ENCODE assay signal across 20 cellular contexts in the genomic region with DNA sequence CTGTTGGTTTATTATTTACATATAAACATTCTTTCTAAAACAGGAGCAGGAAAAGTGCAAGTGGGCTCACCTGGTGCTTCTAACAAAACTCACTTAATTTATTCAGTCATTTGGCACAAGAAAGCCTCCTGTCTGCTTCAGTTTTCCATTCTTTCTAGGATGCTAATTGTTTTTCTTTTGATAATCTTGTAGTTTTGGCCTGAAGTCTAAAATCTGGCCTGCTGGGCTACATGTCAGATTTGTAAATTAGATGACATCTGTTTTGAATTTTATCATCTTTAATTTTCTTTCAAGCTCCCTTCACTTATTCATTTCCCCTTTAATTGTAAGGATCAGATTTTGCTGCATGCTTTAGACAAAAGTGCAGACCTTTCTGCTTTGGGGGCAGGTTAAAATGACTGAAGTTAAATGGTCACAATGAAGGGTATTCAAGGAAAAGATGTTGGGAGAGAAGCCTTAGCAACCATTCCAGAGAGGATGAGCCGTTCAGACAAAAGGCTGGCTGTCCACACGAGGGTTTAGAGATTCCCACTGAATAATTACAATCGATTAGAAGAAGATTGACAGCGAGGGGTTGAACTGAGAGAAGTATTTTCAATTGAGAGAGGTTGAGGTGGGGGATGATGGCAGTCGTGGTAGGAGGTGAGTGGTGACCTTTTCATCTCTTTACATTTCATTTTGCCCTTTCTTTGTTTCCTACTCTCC.
"Had no signal": no experiment of that assay in that cellular context is flagged by ENCODE, and none has a peak within 500 bp of the region (broad histone marks: within the 10 kb centered on the region; RNA-seq: fewer than 3 reads in every experiment).

No MANE protein-coding gene starts in this region.

- H3K36me3 ChIP-seq: gastroesophageal sphincter, sigmoid colon, transverse colon, uterus had no signal

- DNase-seq: activated CD4-positive, alpha-beta memory T cell treated with anti-CD3 and anti-CD28 coated beads for 36 hours; activated CD4-positive, alpha-beta T cell treated with anti-CD3 and anti-CD28 coated beads for 48 hours; activated CD4-positive, CD25-positive, alpha-beta regulatory T cell; activated effector memory CD4-positive, alpha-beta T cell treated with Interleukin-2 at 50 U/mL for 16 hours; activated naive CD4-positive, alpha-beta T cell treated with anti-CD3 and anti-CD28 coated beads, Interleukin-2, amount 10 ng/mL, durations not matched to agents 7 days and 5 days; activated T-cell treated with anti-CD3 and anti-CD28 coated beads, Interleukin-2, amount 50 U/mL, for 72 hours; body of pancreas; effector CD8-positive, alpha-beta T cell; head of caudate nucleus; hypothalamus; nephron progenitor cell; posterior cingulate gyrus; sigmoid colon; stimulated activated CD4-positive, alpha-beta T cell treated with anti-CD3 and anti-CD28 coated beads, Interleukin-15, amount 100 ng/mL, for 24 hours; T-helper 17 cell; transverse colon; uterus had no signal

- H3K4me2 ChIP-seq: smooth muscle cell had no signal

- ATAC-seq: activated T-cell treated with anti-CD3 and anti-CD28 coated beads, Interleukin-2, amount 50 U/mL, for 72 hours; body of pancreas; gastroesophageal sphincter; stimulated activated memory B cell treated with anti-CD40 and anti-IgM and Interleukin-4, amounts not matched to agents 10 μg/mL and 1 μg/mL and 100 μg/mL, for 72 hours; T-helper 17 cell had no signal

- H3K27ac ChIP-seq: body of pancreas, gastroesophageal sphincter, sigmoid colon, transverse colon, uterus had no signal

- H3K4me1 ChIP-seq: body of pancreas, gastroesophageal sphincter, sigmoid colon, transverse colon, uterus had no signal

- H3K4me3 ChIP-seq: body of pancreas, gastroesophageal sphincter, sigmoid colon, smooth muscle cell, transverse colon, uterus had no signal

- H3K27me3 ChIP-seq: body of pancreas, gastroesophageal sphincter, sigmoid colon, transverse colon, uterus had no signal

- H3K9me3 ChIP-seq: body of pancreas, gastroesophageal sphincter, sigmoid colon, transverse colon, uterus had no signal
